22 cellular contexts compared by ENCODE assay signal in the genomic region with DNA sequence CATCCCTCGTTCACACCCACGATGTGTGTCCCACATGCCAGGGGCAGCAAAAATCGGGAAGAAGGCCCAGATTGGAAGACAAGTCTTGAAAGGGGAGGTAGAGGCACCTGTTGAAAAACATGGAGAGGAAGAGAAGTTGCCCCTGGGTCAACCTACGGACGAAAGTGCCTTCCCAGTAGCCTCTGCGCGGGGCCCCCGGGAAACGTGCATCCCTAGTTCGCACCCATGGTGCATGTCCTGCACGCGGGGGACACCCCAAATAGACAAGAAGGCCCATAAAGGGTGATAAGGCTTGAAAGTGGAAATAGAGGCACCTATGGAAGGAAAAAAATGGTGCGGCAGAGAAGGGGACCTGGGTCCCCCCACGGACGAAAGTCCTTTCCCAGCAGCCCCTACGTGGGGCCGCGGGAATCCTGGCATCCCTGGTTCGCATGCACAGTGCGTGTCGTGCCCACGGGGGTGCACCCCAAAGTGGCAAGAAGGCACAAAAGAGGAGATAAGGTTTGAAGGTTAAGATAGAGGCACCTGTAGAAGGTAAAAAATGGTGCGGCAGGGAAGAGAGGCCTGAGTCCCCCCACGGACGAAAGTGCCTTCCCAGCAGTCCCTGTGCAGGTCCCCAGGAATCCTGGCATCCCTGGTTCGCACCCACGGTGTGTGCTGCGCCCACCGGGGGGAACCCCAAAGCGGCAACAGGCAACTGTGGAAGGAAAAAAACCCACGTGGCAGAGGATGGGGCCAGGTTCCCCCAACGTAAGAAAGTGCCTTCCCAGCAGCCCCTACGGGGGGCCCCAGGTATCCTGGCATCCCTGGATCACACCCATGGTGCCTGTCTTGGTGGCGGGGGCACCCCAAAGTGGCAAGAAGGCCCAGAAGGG.
"Had no signal": no experiment of that assay in that cellular context is flagged by ENCODE, and none has a peak within 500 bp of the region (broad histone marks: within the 10 kb centered on the region; RNA-seq: fewer than 3 reads in every experiment).

No MANE protein-coding gene starts in this region.

- ATAC-seq: activated CD8-positive, alpha-beta T cell treated with anti-CD3 and anti-CD28 coated beads for 36 hours; activated naive CD4-positive, alpha-beta T cell treated with anti-CD3 and anti-CD28 coated beads, Interleukin-2, amount 50 U/mL, for 72 hours; activated naive CD8-positive, alpha-beta T cell treated with anti-CD3 and anti-CD28 coated beads, Interleukin-2, amount 50 U/mL, for 24 hours; PC-3 had no signal

- H3K4me1 ChIP-seq: SJCRH30 had no signal

- DNase-seq: activated CD4-positive, alpha-beta T cell treated with anti-CD3 and anti-CD28 coated beads for 4 hours; activated CD8-positive, alpha-beta memory T cell treated with anti-CD3 and anti-CD28 coated beads, Interleukin-2, amount 50 U/mL, for 4 hours; activated CD8-positive, alpha-beta T cell treated with anti-CD3 and anti-CD28 coated beads for 36 hours; activated naive CD4-positive, alpha-beta T cell treated with Interleukin-2 at 50 U/mL for 16 hours; activated naive CD8-positive, alpha-beta T cell treated with anti-CD3 and anti-CD28 coated beads, Interleukin-2, amount 50 U/mL, for 24 hours; amniotic stem cell; IMR-90; KG1; NCI-H1048; NCI-H146; NCI-H187 treated with DMSO at 0.1 percent for 48 hours; NCI-H2081 treated with DMSO at 0.1 percent for 48 hours; NCI-H446; NCI-H524; PC-3; SJCRH30; SK-N-SH; T-helper 1 cell; WERI-Rb-1 had no signal

- H3K27me3 ChIP-seq: SJCRH30 had no signal

- H3K27ac ChIP-seq: SJCRH30, WERI-Rb-1 had no signal

- H3K9me3 ChIP-seq: SJCRH30, SK-N-SH had no signal

- FAIRE-seq: astrocyte, RCC 7860 had no signal

- H3K9ac ChIP-seq: SK-N-SH had no signal

- H3K4me3 ChIP-seq: SJCRH30 had no signal

- H3K36me3 ChIP-seq: SJCRH30, WERI-Rb-1 had no signal

- H3K4me2 ChIP-seq: SK-N-SH had no signal
